ENCODE assay signal across 1 cellular context in the genomic region with DNA sequence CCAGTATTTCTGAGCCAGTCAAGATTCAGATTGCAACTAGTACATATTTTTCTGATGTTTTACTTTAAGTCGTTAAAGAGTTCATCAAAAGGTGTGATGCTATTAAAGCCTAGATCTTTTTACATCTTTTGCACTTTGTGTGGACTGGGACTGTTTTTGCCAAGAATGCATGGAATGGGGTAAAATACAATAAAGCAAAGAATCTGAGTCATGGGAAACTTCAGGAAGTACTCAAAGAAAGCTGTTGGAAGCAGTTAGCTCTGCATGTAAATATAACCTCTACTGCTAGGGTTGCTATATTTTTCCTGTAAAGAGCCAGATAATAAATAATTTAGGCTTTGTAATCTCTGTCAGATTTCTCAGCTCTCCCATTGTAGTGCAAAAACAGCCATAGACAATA.
TF ChIP-seq lines count a peak whose summit lies in the region.

No MANE protein-coding gene starts in this region.

TF ChIP-seq in A549, 52 proteins besides CTCF, POLR2A, EP300 and RAD21 (continued from another document):
- TF ChIP-seq, protein P1, sequence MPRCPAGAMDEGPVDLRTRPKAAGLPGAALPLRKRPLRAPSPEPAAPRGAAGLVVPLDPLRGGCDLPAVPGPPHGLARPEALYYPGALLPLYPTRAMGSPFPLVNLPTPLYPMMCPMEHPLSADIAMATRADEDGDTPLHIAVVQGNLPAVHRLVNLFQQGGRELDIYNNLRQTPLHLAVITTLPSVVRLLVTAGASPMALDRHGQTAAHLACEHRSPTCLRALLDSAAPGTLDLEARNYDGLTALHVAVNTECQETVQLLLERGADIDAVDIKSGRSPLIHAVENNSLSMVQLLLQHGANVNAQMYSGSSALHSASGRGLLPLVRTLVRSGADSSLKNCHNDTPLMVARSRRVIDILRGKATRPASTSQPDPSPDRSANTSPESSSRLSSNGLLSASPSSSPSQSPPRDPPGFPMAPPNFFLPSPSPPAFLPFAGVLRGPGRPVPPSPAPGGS (IDR thresholded peaks at IDR 0.05): no peak
- TF ChIP-seq HOXB13 (CRISPR knock-in tag; IDR thresholded peaks at IDR 0.05; ENCODE audit: low read depth) (no peak), CHD4 (IDR thresholded peaks at IDR 0.05; ENCODE audit: borderline replicate concordance) (no peak), MYC (IDR thresholded peaks at IDR 0.05; ENCODE audit: borderline replicate concordance, low read length) (no peak)
